In the genomic region with DNA sequence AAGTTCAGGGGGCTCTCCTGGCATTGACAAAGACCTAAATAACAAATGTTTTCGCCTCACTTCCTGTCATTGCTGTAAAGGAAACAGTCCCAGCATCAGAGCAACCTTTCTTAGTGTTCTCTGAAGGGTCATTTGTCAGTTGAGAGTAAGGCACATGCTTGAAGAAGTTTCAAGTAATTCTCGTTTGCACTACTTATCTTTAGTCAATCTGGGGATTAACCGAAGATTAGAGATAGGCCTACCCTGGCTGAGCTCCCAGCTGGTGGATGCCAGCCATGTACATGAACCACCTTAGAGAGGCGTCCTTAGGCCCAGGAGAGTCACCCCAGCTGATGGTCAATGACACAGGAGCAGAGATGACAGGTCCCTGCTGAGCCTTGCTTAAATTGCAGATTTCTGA, we compare ENCODE assay signal across 21 cellular contexts.
"Had no signal": no experiment of that assay in that cellular context is flagged by ENCODE, and none has a peak within 500 bp of the region (broad histone marks: within the 10 kb centered on the region; RNA-seq: fewer than 3 reads in every experiment).

No MANE protein-coding gene starts in this region.

- H3K27ac ChIP-seq: brain microvascular endothelial cell, right atrium auricular region, tibial nerve, uterus had no signal

- H3K36me3 ChIP-seq: brain microvascular endothelial cell, right atrium auricular region, tibial nerve, uterus had no signal

- H3K4me3 ChIP-seq: right atrium auricular region, tibial nerve, uterus had no signal

- ATAC-seq: activated CD4-positive, CD25-positive, alpha-beta regulatory T cell treated with anti-CD3 and anti-CD28 coated beads, Interleukin-2, amount 50 U/mL, for 24 hours; activated CD8-positive, alpha-beta T cell treated with anti-CD3 and anti-CD28 coated beads, Interleukin-2, amount 10 ng/mL, durations not matched to agents 7 days and 5 days; left colon had no signal

- H3K9me3 ChIP-seq: right atrium auricular region, tibial nerve, uterus had no signal

- H3K27me3 ChIP-seq: brain microvascular endothelial cell, right atrium auricular region, tibial nerve, uterus had no signal

- H3K4me1 ChIP-seq: right atrium auricular region, tibial nerve, uterus had no signal

- DNase-seq: activated CD4-positive, alpha-beta T cell treated with anti-CD3 and anti-CD28 coated beads, Interleukin-2, amount 10 ng/mL, durations not matched to agents 7 days and 5 days; activated CD8-positive, alpha-beta memory T cell treated with anti-CD3 and anti-CD28 coated beads, Interleukin-2, amount 50 U/mL, for 4 hours; activated CD8-positive, alpha-beta T cell treated with anti-CD3 and anti-CD28 coated beads, Interleukin-2, amount 10 ng/mL, durations not matched to agents 7 days and 5 days; activated effector memory CD4-positive, alpha-beta T cell treated with Interleukin-2 at 50 U/mL for 16 hours; activated naive CD4-positive, alpha-beta T cell treated with anti-CD3 and anti-CD28 coated beads, Interleukin-2, amount 50 U/mL, for 16 hours; activated T-cell treated with anti-CD3 and anti-CD28 coated beads, Interleukin-2, amount 50 U/mL, for 48 hours; aorta; brain microvascular endothelial cell; central memory CD4-positive, alpha-beta T cell; endodermal cell; foreskin melanocyte; glutamatergic neuron; hippocampal formation; islet precursor cell; left colon; stimulated activated CD4-positive, alpha-beta T cell treated with anti-CD3 and anti-CD28 coated beads, Interleukin-2, amount 100 ng/mL, for 24 hours; stimulated activated naive CD4-positive, alpha-beta T cell treated with Interleukin-2 at 50 U/mL for 16 hours; uterus had no signal
